ENCODE assay signal across 17 cellular contexts in genomic region chr18:46315187-46315586, GRCh38.
"Had no signal": no experiment of that assay in that cellular context is flagged by ENCODE, and none has a peak within 500 bp of the region (broad histone marks: within the 10 kb centered on the region; RNA-seq: fewer than 3 reads in every experiment).

No MANE protein-coding gene starts in this region.

- DNase-seq: activated CD4-positive, CD25-positive, alpha-beta regulatory T cell; activated CD8-positive, alpha-beta memory T cell treated with anti-CD3 and anti-CD28 coated beads, Interleukin-2, amount 10 ng/mL, durations not matched to agents 7 days and 5 days; activated effector memory CD4-positive, alpha-beta T cell treated with anti-CD3 and anti-CD28 coated beads, Interleukin-2, amount 50 U/mL, for 16 hours; activated T-cell treated with anti-CD3 and anti-CD28 coated beads, Interleukin-2, amount 50 U/mL, for 24 hours; amniotic stem cell; body of pancreas; cerebellar nuclear complex; erythroblast; hypothalamus; kidney glomerular epithelial cell; lower lobe of right lung; naive thymus-derived CD8-positive, alpha-beta T cell; stimulated activated CD4-positive, alpha-beta T cell treated with anti-CD3 and anti-CD28 coated beads, Interleukin-12 subunit alpha, Interleukin-12 subunit beta, amount 100 ng/mL, for 4 hours; stimulated activated CD4-positive, alpha-beta T cell treated with anti-CD3 and anti-CD28 coated beads, Interleukin-2, amount 100 ng/mL, for 48 hours; T-helper 1 cell; uterus had no signal

- H3K4me3 ChIP-seq: body of pancreas, lower lobe of right lung, uterus had no signal

- ATAC-seq: activated CD8-positive, alpha-beta memory T cell treated with anti-CD3 and anti-CD28 coated beads, Interleukin-2, amount 10 ng/mL, durations not matched to agents 7 days and 5 days; activated naive CD4-positive, alpha-beta T cell treated with anti-CD3 and anti-CD28 coated beads, Interleukin-2, amount 50 U/mL, for 72 hours; body of pancreas; lower lobe of right lung; naive thymus-derived CD8-positive, alpha-beta T cell had no signal

- H3K36me3 ChIP-seq: lower lobe of right lung, uterus had no signal

- H3K27ac ChIP-seq: body of pancreas, lower lobe of right lung, uterus had no signal

- H3K27me3 ChIP-seq: body of pancreas, uterus had no signal

- H3K9me3 ChIP-seq: body of pancreas, lower lobe of right lung, uterus had no signal

- H3K4me1 ChIP-seq: body of pancreas, lower lobe of right lung, uterus had no signal
